In the genomic region with DNA sequence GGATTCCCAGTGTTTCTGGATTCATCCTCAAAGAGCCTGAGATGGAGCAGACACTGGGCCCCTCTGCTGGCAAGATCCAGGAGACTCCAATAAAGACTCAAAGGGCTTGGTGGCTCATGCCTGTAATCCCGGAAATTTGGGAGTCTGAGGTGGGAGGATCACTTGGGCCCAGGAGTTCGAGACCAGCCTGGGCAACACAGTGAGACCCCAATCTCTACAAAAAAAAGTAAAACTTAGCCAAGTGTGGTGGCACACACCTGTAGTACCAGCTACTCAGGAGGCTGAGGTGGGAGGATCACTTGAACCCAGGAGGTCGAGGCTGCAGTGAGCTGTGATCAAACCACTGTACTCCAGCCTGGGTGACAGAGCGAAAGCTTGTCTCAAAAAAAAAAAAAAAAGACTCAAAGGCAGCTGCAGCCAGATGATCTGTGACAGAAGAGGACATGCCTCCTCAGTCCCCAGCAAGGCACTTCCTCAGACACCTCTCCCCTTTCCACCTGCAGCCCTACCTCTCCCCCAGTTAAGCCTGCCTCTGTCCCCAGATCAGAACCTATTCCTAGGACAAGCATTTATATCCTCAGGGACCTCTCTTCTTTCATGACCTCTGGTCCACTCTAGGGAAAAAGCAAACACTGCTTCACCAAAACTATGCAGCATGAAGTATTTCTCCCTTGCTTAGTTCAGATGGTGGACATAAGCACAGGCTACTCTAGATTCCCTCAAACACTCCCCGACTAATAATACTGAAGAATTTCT, we compare ENCODE assay signal across 1 cellular context.
TF ChIP-seq lines count a peak whose summit lies in the region.

No MANE protein-coding gene starts in this region.

TF ChIP-seq in HepG2, 621 proteins besides CTCF, POLR2A, EP300 and RAD21 (continued from another document):
- TF ChIP-seq SAP130 (CRISPR knock-in tag; IDR thresholded peaks at IDR 0.05; ENCODE audit: low read depth): peak; percentile 45; the same call in 1 of the 2 replicates
- TF ChIP-seq ZNF296 (CRISPR knock-in tag; conservative IDR thresholded peaks at IDR 0.05): no peak
- no peak for TF ChIP-seq SIN3A (IDR thresholded peaks at IDR 0.05; ENCODE audit: borderline replicate concordance, low read depth, low read length)
- TF ChIP-seq RCOR2 (CRISPR knock-in tag; IDR thresholded peaks at IDR 0.05): peak; percentile 42; the same call in 1 of the 2 replicates
- no peak for TF ChIP-seq DR1 (CRISPR knock-in tag; IDR thresholded peaks at IDR 0.05)
- TF ChIP-seq, protein P1, sequence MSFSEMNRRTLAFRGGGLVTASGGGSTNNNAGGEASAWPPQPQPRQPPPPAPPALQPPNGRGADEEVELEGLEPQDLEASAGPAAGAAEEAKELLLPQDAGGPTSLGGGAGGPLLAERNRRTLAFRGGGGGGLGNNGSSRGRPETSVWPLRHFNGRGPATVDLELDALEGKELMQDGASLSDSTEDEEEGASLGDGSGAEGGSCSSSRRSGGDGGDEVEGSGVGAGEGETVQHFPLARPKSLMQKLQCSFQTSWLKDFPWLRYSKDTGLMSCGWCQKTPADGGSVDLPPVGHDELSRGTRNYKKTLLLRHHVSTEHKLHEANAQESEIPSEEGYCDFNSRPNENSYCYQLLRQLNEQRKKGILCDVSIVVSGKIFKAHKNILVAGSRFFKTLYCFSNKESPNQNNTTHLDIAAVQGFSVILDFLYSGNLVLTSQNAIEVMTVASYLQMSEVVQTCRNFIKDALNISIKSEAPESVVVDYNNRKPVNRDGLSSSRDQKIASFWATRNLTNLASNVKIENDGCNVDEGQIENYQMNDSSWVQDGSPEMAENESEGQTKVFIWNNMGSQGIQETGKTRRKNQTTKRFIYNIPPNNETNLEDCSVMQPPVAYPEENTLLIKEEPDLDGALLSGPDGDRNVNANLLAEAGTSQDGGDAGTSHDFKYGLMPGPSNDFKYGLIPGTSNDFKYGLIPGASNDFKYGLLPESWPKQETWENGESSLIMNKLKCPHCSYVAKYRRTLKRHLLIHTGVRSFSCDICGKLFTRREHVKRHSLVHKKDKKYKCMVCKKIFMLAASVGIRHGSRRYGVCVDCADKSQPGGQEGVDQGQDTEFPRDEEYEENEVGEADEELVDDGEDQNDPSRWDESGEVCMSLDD (CRISPR knock-in tag; IDR thresholded peaks at IDR 0.05; ENCODE audit: borderline replicate concordance): no peak
- no peak for TF ChIP-seq ZMYM4 (CRISPR knock-in tag; IDR thresholded peaks at IDR 0.05)
- TF ChIP-seq SOX6 (IDR thresholded peaks at IDR 0.05): no peak
- TF ChIP-seq SOX6 (CRISPR knock-in tag; IDR thresholded peaks at IDR 0.05): peak; percentile 24; the same call in 1 of the 2 replicates
- TF ChIP-seq ZNF354B (CRISPR knock-in tag; IDR thresholded peaks at IDR 0.05): no peak
- 0 out of 2 replicates have a peak, but pooled peaks have one; percentile 18 for TF ChIP-seq NR2F2 (IDR thresholded peaks at IDR 0.05; ENCODE audit: borderline replicate concordance, low read depth)
- TF ChIP-seq BRCA1 (CRISPR knock-in tag; IDR thresholded peaks at IDR 0.05): no peak
- 0 out of 2 replicates have a peak, but pooled peaks have one; percentile 15 for TF ChIP-seq BCL6 (CRISPR knock-in tag; IDR thresholded peaks at IDR 0.05)
- TF ChIP-seq, protein P2, sequence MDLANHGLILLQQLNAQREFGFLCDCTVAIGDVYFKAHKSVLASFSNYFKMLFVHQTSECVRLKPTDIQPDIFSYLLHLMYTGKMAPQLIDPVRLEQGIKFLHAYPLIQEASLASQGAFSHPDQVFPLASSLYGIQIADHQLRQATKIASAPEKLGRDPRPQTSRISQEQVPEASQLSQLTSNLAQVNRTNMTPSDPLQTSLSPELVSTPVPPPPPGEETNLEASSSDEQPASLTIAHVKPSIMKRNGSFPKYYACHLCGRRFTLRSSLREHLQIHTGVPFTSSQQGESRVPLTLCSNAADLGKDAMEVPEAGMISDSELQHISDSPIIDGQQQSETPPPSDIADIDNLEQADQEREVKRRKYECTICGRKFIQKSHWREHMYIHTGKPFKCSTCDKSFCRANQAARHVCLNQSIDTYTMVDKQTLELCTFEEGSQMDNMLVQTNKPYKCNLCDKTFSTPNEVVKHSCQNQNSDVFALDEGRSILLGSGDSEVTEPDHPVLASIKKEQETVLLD (CRISPR knock-in tag; IDR thresholded peaks at IDR 0.05; ENCODE audit: low read depth): no peak
- no peak for TF ChIP-seq GTF2F1 (IDR thresholded peaks at IDR 0.05; ENCODE audit: low read length)
- peak; percentile 83 for TF ChIP-seq ZNF121 (CRISPR knock-in tag; IDR thresholded peaks at IDR 0.05)
- 0 out of 2 replicates have a peak, but pooled peaks have one; percentile 28 for TF ChIP-seq RARA (CRISPR knock-in tag; IDR thresholded peaks at IDR 0.05)
- no peak for TF ChIP-seq ZNF607 (CRISPR knock-in tag; IDR thresholded peaks at IDR 0.05; ENCODE audit: borderline replicate concordance)
- TF ChIP-seq, protein P3, sequence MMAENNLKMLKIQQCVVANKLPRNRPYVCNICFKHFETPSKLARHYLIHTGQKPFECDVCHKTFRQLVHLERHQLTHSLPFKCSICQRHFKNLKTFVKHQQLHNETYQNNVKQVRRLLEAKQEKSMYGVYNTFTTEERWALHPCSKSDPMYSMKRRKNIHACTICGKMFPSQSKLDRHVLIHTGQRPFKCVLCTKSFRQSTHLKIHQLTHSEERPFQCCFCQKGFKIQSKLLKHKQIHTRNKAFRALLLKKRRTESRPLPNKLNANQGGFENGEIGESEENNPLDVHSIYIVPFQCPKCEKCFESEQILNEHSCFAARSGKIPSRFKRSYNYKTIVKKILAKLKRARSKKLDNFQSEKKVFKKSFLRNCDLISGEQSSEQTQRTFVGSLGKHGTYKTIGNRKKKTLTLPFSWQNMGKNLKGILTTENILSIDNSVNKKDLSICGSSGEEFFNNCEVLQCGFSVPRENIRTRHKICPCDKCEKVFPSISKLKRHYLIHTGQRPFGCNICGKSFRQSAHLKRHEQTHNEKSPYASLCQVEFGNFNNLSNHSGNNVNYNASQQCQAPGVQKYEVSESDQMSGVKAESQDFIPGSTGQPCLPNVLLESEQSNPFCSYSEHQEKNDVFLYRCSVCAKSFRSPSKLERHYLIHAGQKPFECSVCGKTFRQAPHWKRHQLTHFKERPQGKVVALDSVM (CRISPR knock-in tag; IDR thresholded peaks at IDR 0.05): peak; percentile 60; the same call in 1 of the 2 replicates
- 0 out of 2 replicates have a peak, but pooled peaks have one; percentile 25 for TF ChIP-seq ZNF331 (CRISPR knock-in tag; IDR thresholded peaks at IDR 0.05)
- no peak for TF ChIP-seq KMT2B (CRISPR knock-in tag; IDR thresholded peaks at IDR 0.05)
- TF ChIP-seq NR2F6 (IDR thresholded peaks at IDR 0.05): peak; percentile 71
- TF ChIP-seq NR2F6 (CRISPR knock-in tag; IDR thresholded peaks at IDR 0.05): peak; percentile 65
